Comparison of ENCODE assay signal across 12 cellular contexts in genomic region chr7:7323352-7323751, GRCh38.
DNase-seq lines count a peak whose midpoint lies in the region; ATAC-seq and TF ChIP-seq lines count a peak whose summit lies in the region.
"Had no signal": no experiment of that assay in that cellular context is flagged by ENCODE, and none has a peak within 500 bp of the region (broad histone marks: within the 10 kb centered on the region; RNA-seq: fewer than 3 reads in every experiment).

No MANE protein-coding gene starts in this region.

- intact Hi-C loops in left cardiac atrium (cut with DNase I): no loop called here

- peak overlapping the region; percentile 93 for H3K27ac ChIP-seq in WERI-Rb-1
- H3K27ac ChIP-seq: C4-2B had no signal

- H3K9me3 ChIP-seq in WERI-Rb-1 (ENCODE audit: severe bottlenecking): no peaks in the 10 kb centered on the region

- DNase-seq in EL: peak; percentile 10
- DNase-seq in WERI-Rb-1: no peak
- DNase-seq in omental fat pad (ENCODE audit: low spot score): no peak
- no peak for DNase-seq in left cardiac atrium
- DNase-seq in stimulated activated CD4-positive, alpha-beta T cell treated with anti-CD3 and anti-CD28 coated beads, Interleukin-2, amount 100 ng/mL, for 48 hours: no peak
- DNase-seq in RPMI8226: no peak
- DNase-seq: activated effector memory CD4-positive, alpha-beta T cell treated with Interleukin-2 at 50 U/mL for 16 hours; effector memory CD4-positive, alpha-beta T cell; GOT3 had no signal

- H3K36me3 ChIP-seq in WERI-Rb-1: no peaks in the 10 kb centered on the region

- H3K4me3 ChIP-seq in WERI-Rb-1 (ENCODE audit: low read depth, low read length): no peak overlapping the region

- no peaks in the 10 kb centered on the region for H3K27me3 ChIP-seq in WERI-Rb-1 (ENCODE audit: insufficient read depth, low read depth, severe bottlenecking)

- no peak for TF ChIP-seq CTCF in WERI-Rb-1 (IDR thresholded peaks at IDR 0.05; ENCODE audit: low read depth, low read length)
- TF ChIP-seq CTCF in omental fat pad (IDR thresholded peaks at IDR 0.05): no peak

- ATAC-seq in GM21367 (IDR thresholded peaks at IDR 0.05; ENCODE audit: unreplicated experiment): peak; percentile 74
- ATAC-seq in HG03196 (IDR thresholded peaks at IDR 0.05; ENCODE audit: unreplicated experiment): peak; percentile 65
- ATAC-seq in omental fat pad (ENCODE audit: low FRiP score): no peak
- no peak for ATAC-seq in left cardiac atrium

Comparison
In these comparisons a context has a peak if more than half of its experiments do, and no peak if none do; other contexts are left out.
1. ATAC-seq: peak in GM21367 (single experiment) and HG03196 (single experiment); none in omental fat pad (single experiment) and left cardiac atrium (0 of 2).